Comparison of ENCODE assay signal across 8 cellular contexts in the genomic region with DNA sequence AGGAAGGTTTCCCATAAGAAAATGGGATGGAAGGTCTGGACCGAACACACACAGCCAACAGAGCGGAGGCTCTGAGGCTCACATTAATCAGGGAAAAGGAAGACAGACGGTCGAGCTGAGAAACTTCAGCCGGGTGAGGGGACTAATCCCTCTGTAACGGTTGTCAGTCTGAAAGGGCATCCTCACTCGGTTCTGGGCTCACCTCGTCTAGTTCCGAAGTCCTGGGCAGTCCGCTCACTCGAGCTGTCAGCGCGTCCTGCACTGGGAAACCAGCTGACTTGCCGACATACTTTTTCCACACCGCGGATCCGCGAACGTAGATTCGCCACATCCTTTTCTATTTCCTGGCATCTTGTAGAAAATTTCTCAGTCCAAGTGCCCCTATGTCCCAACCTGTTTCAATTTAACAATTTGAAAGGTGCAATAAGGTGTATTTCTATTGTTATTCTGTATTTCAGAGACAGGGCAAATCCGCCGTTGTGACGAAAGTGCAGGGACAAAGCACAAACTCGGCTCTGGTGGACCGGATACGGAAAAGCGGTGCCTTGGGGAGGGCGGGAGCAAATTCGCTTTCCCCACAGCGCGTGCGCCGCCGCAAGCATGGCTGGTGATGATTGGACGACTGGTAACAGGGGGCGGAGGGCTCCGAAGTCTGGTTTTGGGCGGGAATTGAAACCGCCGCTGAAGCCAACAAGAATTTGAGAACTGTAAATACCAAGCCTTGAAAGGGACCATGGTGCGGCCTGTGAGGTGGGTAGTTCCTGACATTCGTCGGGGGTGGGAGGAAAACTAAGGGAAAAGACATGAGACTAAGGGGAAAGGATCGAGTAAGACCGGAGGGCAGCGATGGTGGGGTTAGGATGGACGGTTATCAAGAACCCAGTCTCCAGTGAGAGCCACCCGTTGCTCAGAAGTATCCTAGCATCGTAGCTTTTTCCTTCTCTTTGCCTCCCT. TPM values are rescaled to one million over a fixed set of nuclear protein-coding genes. Genes with fewer than 3 reads are reported as not detected.
DNase-seq lines count a peak whose midpoint lies in the region; TF ChIP-seq lines count a peak whose summit lies in the region.

Gene RAD51AP1, plus strand, starts transcription at position 684 of the 954 bp plus-strand sequence. Its CDS starts 50 bp downstream, at position 734.

- no peaks in the 10 kb centered on the region for H3K9me3 Mint-ChIP-seq in CD8-positive, alpha-beta memory T cell

- H3K4me3 Mint-ChIP-seq in CD8-positive, alpha-beta memory T cell: peak within 1 kb of the TSS; percentile 89 to 99 (median 98)

- H3K36me3 ChIP-seq in CD8-positive, alpha-beta memory T cell (ENCODE audit: insufficient read depth, low read length): peaks cover 10% of the 10 kb centered on the region
- H3K36me3 ChIP-seq in effector memory CD4-positive, alpha-beta T cell (ENCODE audit: control insufficient read depth, insufficient read depth, low read length): peaks cover 2% of the 10 kb centered on the region

- H3K27ac ChIP-seq in CD8-positive, alpha-beta memory T cell (ENCODE audit: low read depth, low read length): peak within 1 kb of the TSS; percentile 98
- H3K27ac ChIP-seq in effector memory CD4-positive, alpha-beta T cell (ENCODE audit: insufficient read depth, low read length, poor library complexity, severe bottlenecking): peak within 1 kb of the TSS; percentile 95

- peaks cover 16% of the 10 kb centered on the region for H3K4me1 ChIP-seq in CD8-positive, alpha-beta memory T cell (ENCODE audit: insufficient read depth, low read length)
- no peaks in the 10 kb centered on the region for H3K4me1 ChIP-seq in effector memory CD4-positive, alpha-beta T cell (ENCODE audit: control insufficient read depth, insufficient read depth, low read length, poor library complexity, severe bottlenecking)

- peak; percentile 91 to 97 (median 96) for DNase-seq in CD8-positive, alpha-beta memory T cell
- DNase-seq in GM20000 (ENCODE audit: low spot score): peak; percentile 89
- peak; percentile 96 for DNase-seq in HT-29 (ENCODE audit: low spot score)
- DNase-seq in NOMO-1 (lab: John Stamatoyannopoulos, UW; ENCODE audit: unreplicated experiment in 2 of 2): peak; percentile 98 to 99
- DNase-seq in effector memory CD4-positive, alpha-beta T cell: peak; percentile 89 to 93 (median 91)
- DNase-seq in lung microvascular endothelial cell (ENCODE audit: low read depth in 2 of 2): peak; percentile 99 to 100
- DNase-seq in stimulated activated CD4-positive, alpha-beta T cell treated with anti-CD3 and anti-CD28 coated beads, TNF-alpha, amount 100 ng/mL, for 48 hours (ENCODE audit: low read depth in 3 of 3): peak; percentile 86 to 93 (median 90)

- peaks cover 22 to 42% (median 28%) of the 10 kb centered on the region in 3 donors for H3K4me1 Mint-ChIP-seq in CD8-positive, alpha-beta memory T cell

- peaks cover 0 to 5% of the 10 kb centered on the region in 2 donors for H3K27me3 Mint-ChIP-seq in CD8-positive, alpha-beta memory T cell

- no peak for TF ChIP-seq CTCF in GM20000 (IDR thresholded peaks at IDR 0.05; ENCODE audit: extremely low read depth, missing control alignments)

- POLR2A ChIA-PET in CD8-positive, alpha-beta memory T cell (lab: Charles Lee): no interaction called here
- POLR2A ChIA-PET in activated CD8-positive, alpha-beta memory T cell treated with anti-CD3 and anti-CD28 coated beads for 36 hours (lab: Charles Lee): no interaction called here

- CTCF ChIA-PET in CD8-positive, alpha-beta memory T cell (lab: Charles Lee): interaction anchor here (1.0 to 1.2 kb wide), 2 partner anchors 12 to 66 kb away, joined by 4 to 5 read pairs; no protein-coding TSS in a partner anchor
- CTCF ChIA-PET in activated CD8-positive, alpha-beta memory T cell treated with anti-CD3 and anti-CD28 coated beads for 36 hours (lab: Charles Lee): no interaction called here

- no peaks in the 10 kb centered on the region for H3K27me3 ChIP-seq in CD8-positive, alpha-beta memory T cell (ENCODE audit: insufficient read depth, low read length, poor library complexity, severe bottlenecking)
- H3K27me3 ChIP-seq in effector memory CD4-positive, alpha-beta T cell (replicated peaks; ENCODE audit: control insufficient read depth, insufficient read depth, low read length, poor library complexity, severe bottlenecking): no peaks in the 10 kb centered on the region

- peaks cover 0 to 23% (median 0%) of the 10 kb centered on the region in 3 donors for H3K36me3 Mint-ChIP-seq in CD8-positive, alpha-beta memory T cell

- H3K4me3 ChIP-seq in CD8-positive, alpha-beta memory T cell (ENCODE audit: low read length): peak within 1 kb of the TSS; percentile 91
- H3K4me3 ChIP-seq in effector memory CD4-positive, alpha-beta T cell (ENCODE audit: insufficient read depth, low read depth, low read length, poor library complexity, severe bottlenecking): peak within 1 kb of the TSS; percentile 70

- H3K27ac Mint-ChIP-seq in CD8-positive, alpha-beta memory T cell: peak within 1 kb of the TSS; percentile 92 to 99 (median 98)

- no peaks in the 10 kb centered on the region for H3K9me3 ChIP-seq in CD8-positive, alpha-beta memory T cell (ENCODE audit: low read length)
- H3K9me3 ChIP-seq in effector memory CD4-positive, alpha-beta T cell (ENCODE audit: control insufficient read depth, low read length): no peaks in the 10 kb centered on the region

RNA-seq across cellular contexts. Expression of gene RAD51AP1, which starts in this region (rescaled TPM):
- 10 to 100 TPM; 28.4 to 29.5 TPM for total RNA-seq in CD8-positive, alpha-beta memory T cell
- 1.6 TPM for polyA plus RNA-seq in CD8-positive, alpha-beta memory T cell
- total RNA-seq in HT-29 (2014; rRNA removed; shearing (Covaris generic)): 14.7 and 16.2 TPM in 2 replicates
- total RNA-seq in activated CD8-positive, alpha-beta memory T cell treated with anti-CD3 and anti-CD28 coated beads for 36 hours: 10 to 100 TPM; 30.0 to 31.7 TPM
- total RNA-seq in lung microvascular endothelial cell: 2.4 and 7.6 TPM in 2 replicates

Comparison
In these comparisons a context has a peak if more than half of its experiments do, and no peak if none do; other contexts are left out.
1. Peak in every context shown above with its lines: DNase-seq, H3K4me3 ChIP-seq and H3K27ac ChIP-seq.